ENCODE assay signal across 1 cellular context in the genomic region with DNA sequence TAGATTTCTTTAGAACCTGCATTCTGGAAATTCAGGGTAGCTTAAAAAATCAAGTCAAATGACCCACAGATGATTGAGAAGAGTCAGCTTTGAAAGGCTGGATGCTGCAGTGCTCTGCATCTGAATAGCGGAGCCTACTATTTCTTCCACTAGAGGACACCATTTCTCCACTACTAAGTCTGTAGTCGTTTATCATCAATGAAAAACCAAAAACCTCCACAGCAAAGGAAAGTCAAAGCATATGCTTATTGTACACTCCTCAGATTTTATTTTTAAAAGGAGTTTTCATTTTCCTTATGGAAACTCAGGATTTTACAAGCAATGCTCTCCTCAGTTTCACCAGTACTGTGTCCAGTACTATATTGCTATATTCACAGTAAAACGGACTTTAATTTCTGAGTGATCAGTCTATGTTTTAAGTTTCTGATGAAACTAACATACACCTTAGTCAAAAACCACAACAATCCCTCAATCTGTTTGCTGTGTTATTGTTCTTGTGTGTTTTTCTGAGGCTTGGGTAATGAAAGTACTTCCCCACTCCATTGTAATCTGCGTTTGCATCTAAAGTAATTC.
TF ChIP-seq lines count a peak whose summit lies in the region.

No MANE protein-coding gene starts in this region.

TF ChIP-seq in IMR-90, 13 proteins besides CTCF, POLR2A, EP300 and RAD21 (continued from another document):
- TF ChIP-seq, protein P1, sequence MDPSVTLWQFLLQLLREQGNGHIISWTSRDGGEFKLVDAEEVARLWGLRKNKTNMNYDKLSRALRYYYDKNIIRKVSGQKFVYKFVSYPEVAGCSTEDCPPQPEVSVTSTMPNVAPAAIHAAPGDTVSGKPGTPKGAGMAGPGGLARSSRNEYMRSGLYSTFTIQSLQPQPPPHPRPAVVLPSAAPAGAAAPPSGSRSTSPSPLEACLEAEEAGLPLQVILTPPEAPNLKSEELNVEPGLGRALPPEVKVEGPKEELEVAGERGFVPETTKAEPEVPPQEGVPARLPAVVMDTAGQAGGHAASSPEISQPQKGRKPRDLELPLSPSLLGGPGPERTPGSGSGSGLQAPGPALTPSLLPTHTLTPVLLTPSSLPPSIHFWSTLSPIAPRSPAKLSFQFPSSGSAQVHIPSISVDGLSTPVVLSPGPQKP (IDR thresholded peaks at IDR 0.05; ENCODE audit: borderline replicate concordance, low read depth, low read length), result no peak
- no peak for TF ChIP-seq CEBPB (IDR thresholded peaks at IDR 0.05; ENCODE audit: low read depth, low read length)
- TF ChIP-seq BHLHE40 (IDR thresholded peaks at IDR 0.05; ENCODE audit: low read depth, low read length), result no peak
- no peak for TF ChIP-seq FOS (IDR thresholded peaks at IDR 0.05; ENCODE audit: low read depth, low read length)
- TF ChIP-seq RCOR1 (IDR thresholded peaks at IDR 0.05; ENCODE audit: insufficient replicate concordance, low read length), result no peak
- TF ChIP-seq CHD1 (IDR thresholded peaks at IDR 0.05; ENCODE audit: low read depth, low read length), result no peak
